Comparison of ENCODE assay signal across 9 cellular contexts in the genomic region with DNA sequence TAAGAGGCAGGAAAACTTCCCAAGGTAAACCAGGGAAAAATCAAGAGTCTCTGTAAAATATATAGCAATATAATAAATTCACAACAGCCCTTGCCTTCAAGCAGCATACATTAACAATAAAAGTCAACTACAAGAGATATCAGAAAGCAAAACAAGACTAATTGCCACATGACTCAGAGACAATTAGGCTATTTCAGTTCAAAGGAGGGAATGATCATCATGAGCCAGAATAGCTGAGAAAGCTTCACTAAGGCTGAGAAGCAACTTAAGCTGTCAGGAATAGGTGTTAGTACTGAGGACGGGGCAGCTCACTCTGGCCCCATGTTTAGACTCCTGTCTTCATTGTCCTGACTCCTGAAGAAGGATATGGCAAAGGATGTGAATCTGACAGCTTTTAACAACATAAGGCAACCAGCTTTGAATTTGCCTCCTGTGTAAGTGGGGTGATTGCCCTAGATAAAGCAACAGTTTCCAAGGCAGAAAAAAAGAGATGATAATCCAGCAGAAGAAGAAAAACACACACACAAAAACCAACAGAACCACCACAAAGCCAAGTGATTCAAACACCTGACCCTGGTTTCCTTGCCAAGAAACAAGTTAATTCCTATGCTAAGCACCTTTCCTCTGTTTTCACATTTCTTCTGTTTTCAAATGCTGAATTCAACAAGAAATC.
DNase-seq lines count a peak whose midpoint lies in the region; ATAC-seq and TF ChIP-seq lines count a peak whose summit lies in the region.
"Had no signal": no experiment of that assay in that cellular context is flagged by ENCODE, and none has a peak within 500 bp of the region (broad histone marks: within the 10 kb centered on the region; RNA-seq: fewer than 3 reads in every experiment).

No MANE protein-coding gene starts in this region.

- peaks cover 4% of the 10 kb centered on the region for H3K36me3 Mint-ChIP-seq in activated T-cell treated with anti-CD3 and anti-CD28 coated beads, Interleukin-2, amount 50 U/mL, for 24 hours (ENCODE audit: low read depth)
- no peaks in the 10 kb centered on the region for H3K36me3 Mint-ChIP-seq in activated CD8-positive, alpha-beta T cell treated with anti-CD3 and anti-CD28 coated beads, Interleukin-2, amount 10 ng/mL, durations not matched to agents 7 days and 5 days (ENCODE audit: low read depth)
- H3K36me3 Mint-ChIP-seq in stimulated activated memory B cell treated with anti-CD40 and anti-IgM and Interleukin-4, amounts not matched to agents 10 μg/mL and 1 μg/mL and 100 μg/mL, for 72 hours, result peaks cover 20% of the 10 kb centered on the region

- H3K9me3 Mint-ChIP-seq in activated T-cell treated with anti-CD3 and anti-CD28 coated beads, Interleukin-2, amount 50 U/mL, for 24 hours, result no peaks in the 10 kb centered on the region
- no peaks in the 10 kb centered on the region for H3K9me3 Mint-ChIP-seq in activated CD8-positive, alpha-beta T cell treated with anti-CD3 and anti-CD28 coated beads, Interleukin-2, amount 10 ng/mL, durations not matched to agents 7 days and 5 days (ENCODE audit: insufficient read depth)
- no peaks in the 10 kb centered on the region for H3K9me3 Mint-ChIP-seq in stimulated activated memory B cell treated with anti-CD40 and anti-IgM and Interleukin-4, amounts not matched to agents 10 μg/mL and 1 μg/mL and 100 μg/mL, for 72 hours

- no peak overlapping the region for H3K4me3 Mint-ChIP-seq in activated T-cell treated with anti-CD3 and anti-CD28 coated beads, Interleukin-2, amount 50 U/mL, for 24 hours
- no peak overlapping the region for H3K4me3 Mint-ChIP-seq in activated CD8-positive, alpha-beta T cell treated with anti-CD3 and anti-CD28 coated beads, Interleukin-2, amount 10 ng/mL, durations not matched to agents 7 days and 5 days
- H3K4me3 Mint-ChIP-seq in stimulated activated memory B cell treated with anti-CD40 and anti-IgM and Interleukin-4, amounts not matched to agents 10 μg/mL and 1 μg/mL and 100 μg/mL, for 72 hours, result no peak overlapping the region

- H3K4me1 ChIP-seq in hepatocyte (ENCODE audit: insufficient read depth), result peaks cover 9% of the 10 kb centered on the region

- POLR2A ChIA-PET in activated CD8-positive, alpha-beta T cell treated with anti-CD3 and anti-CD28 coated beads, Interleukin-2, amount 10 ng/mL, durations not matched to agents 7 days and 5 days (lab: Charles Lee), result no interaction called here

- H3K79me2 ChIP-seq in hepatocyte, result peaks cover 83% of the 10 kb centered on the region

- no peak overlapping the region for H2AFZ ChIP-seq in hepatocyte

- peak overlapping the region; percentile 3 for H3K27ac ChIP-seq in hepatocyte

- H3K9me2 ChIP-seq in hepatocyte (replicated peaks; ENCODE audit: insufficient read depth), result no peaks in the 10 kb centered on the region

- no peak overlapping the region for H3K4me3 ChIP-seq in hepatocyte
- H3K4me3 ChIP-seq: esophagus muscularis mucosa had no signal

- H4K20me1 ChIP-seq in hepatocyte (ENCODE audit: insufficient read depth, poor library complexity, severe bottlenecking), result peaks cover 10% of the 10 kb centered on the region

- no peaks in the 10 kb centered on the region for H3K36me3 ChIP-seq in hepatocyte (replicated peaks; ENCODE audit: insufficient read depth, low read depth)
- H3K36me3 ChIP-seq: esophagus muscularis mucosa had no signal

- H3K27me3 ChIP-seq in hepatocyte, result no peaks in the 10 kb centered on the region
- H3K27me3 ChIP-seq: esophagus muscularis mucosa had no signal

- CTCF ChIA-PET in activated CD8-positive, alpha-beta T cell treated with anti-CD3 and anti-CD28 coated beads, Interleukin-2, amount 10 ng/mL, durations not matched to agents 7 days and 5 days (lab: Charles Lee), result no interaction called here

- no peak for TF ChIP-seq CTCF in hepatocyte (IDR thresholded peaks at IDR 0.05; ENCODE audit: poor library complexity)

- no peaks in the 10 kb centered on the region for H3K9me3 ChIP-seq in hepatocyte (ENCODE audit: low read depth)
- H3K9me3 ChIP-seq: esophagus muscularis mucosa had no signal

- H3K4me1 Mint-ChIP-seq in activated T-cell treated with anti-CD3 and anti-CD28 coated beads, Interleukin-2, amount 50 U/mL, for 24 hours (ENCODE audit: low read depth), result peaks cover 68% of the 10 kb centered on the region
- H3K4me1 Mint-ChIP-seq in activated CD8-positive, alpha-beta T cell treated with anti-CD3 and anti-CD28 coated beads, Interleukin-2, amount 10 ng/mL, durations not matched to agents 7 days and 5 days (ENCODE audit: low read depth), result peaks cover 12% of the 10 kb centered on the region
- H3K4me1 Mint-ChIP-seq in stimulated activated memory B cell treated with anti-CD40 and anti-IgM and Interleukin-4, amounts not matched to agents 10 μg/mL and 1 μg/mL and 100 μg/mL, for 72 hours, result peaks cover 74% of the 10 kb centered on the region

- DNase-seq in activated T-cell treated with anti-CD3 and anti-CD28 coated beads, Interleukin-2, amount 50 U/mL, for 24 hours, result no peak
- no peak for DNase-seq in activated T-cell treated with anti-CD3 and anti-CD28 coated beads, Interleukin-2, amount 50 U/mL, for 48 hours
- DNase-seq in activated CD8-positive, alpha-beta T cell treated with anti-CD3 and anti-CD28 coated beads, Interleukin-2, amount 10 ng/mL, durations not matched to agents 7 days and 5 days, result no peak
- DNase-seq in hepatocyte (ENCODE audit: low spot score), result no peak

- WGBS in hepatocyte (ENCODE audit: low lambda C conversion rate, missing lambda C conversion rate), result 69% methylated on average over 1 of the region's 1 CpG

- no peaks in the 10 kb centered on the region for H3K27me3 Mint-ChIP-seq in activated T-cell treated with anti-CD3 and anti-CD28 coated beads, Interleukin-2, amount 50 U/mL, for 24 hours
- H3K27me3 Mint-ChIP-seq in activated CD8-positive, alpha-beta T cell treated with anti-CD3 and anti-CD28 coated beads, Interleukin-2, amount 10 ng/mL, durations not matched to agents 7 days and 5 days (ENCODE audit: low read depth), result no peaks in the 10 kb centered on the region
- H3K27me3 Mint-ChIP-seq in stimulated activated memory B cell treated with anti-CD40 and anti-IgM and Interleukin-4, amounts not matched to agents 10 μg/mL and 1 μg/mL and 100 μg/mL, for 72 hours, result no peaks in the 10 kb centered on the region

- peak overlapping the region; percentile 88 for H3K27ac Mint-ChIP-seq in activated T-cell treated with anti-CD3 and anti-CD28 coated beads, Interleukin-2, amount 50 U/mL, for 24 hours
- H3K27ac Mint-ChIP-seq in activated CD8-positive, alpha-beta T cell treated with anti-CD3 and anti-CD28 coated beads, Interleukin-2, amount 10 ng/mL, durations not matched to agents 7 days and 5 days, result no peak overlapping the region
- peak overlapping the region; percentile 57 for H3K27ac Mint-ChIP-seq in stimulated activated memory B cell treated with anti-CD40 and anti-IgM and Interleukin-4, amounts not matched to agents 10 μg/mL and 1 μg/mL and 100 μg/mL, for 72 hours

- ATAC-seq in activated CD8-positive, alpha-beta T cell treated with anti-CD3 and anti-CD28 coated beads, Interleukin-2, amount 10 ng/mL, durations not matched to agents 7 days and 5 days, result peak; percentile 48
- ATAC-seq in stimulated activated memory B cell treated with anti-CD40 and anti-IgM and Interleukin-4, amounts not matched to agents 10 μg/mL and 1 μg/mL and 100 μg/mL, for 72 hours, result no peak
- ATAC-seq in HG03571 (IDR thresholded peaks at IDR 0.05; ENCODE audit: unreplicated experiment) (no peak), GM18498 (IDR thresholded peaks at IDR 0.05; ENCODE audit: unreplicated experiment) (no peak), HG02970 (IDR thresholded peaks at IDR 0.05; ENCODE audit: low FRiP score, unreplicated experiment) (no peak)

- H3K4me2 ChIP-seq in hepatocyte, result peak overlapping the region; percentile 5
